ENCODE assay signal across 31 cellular contexts in the genomic region with DNA sequence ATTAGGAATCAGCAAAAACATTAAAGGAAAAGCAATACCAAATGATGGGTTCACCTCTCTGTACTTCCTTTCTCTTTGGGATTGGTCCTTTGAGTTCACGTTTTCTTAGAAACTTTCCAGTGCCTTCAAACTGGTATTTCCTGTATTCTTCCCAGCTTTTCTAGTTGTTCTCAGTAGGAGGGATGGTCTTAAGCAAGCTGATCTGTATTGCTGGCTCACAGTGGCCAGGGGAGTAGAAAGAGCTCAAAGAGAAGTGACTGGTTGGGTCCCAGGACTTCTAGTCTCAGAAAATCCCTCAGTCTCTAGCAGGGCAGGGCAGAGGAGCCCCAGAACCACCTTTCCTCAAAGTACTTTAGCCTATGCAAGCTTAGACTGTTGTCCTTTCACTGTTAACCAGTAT.
"Had no signal": no experiment of that assay in that cellular context is flagged by ENCODE, and none has a peak within 500 bp of the region (broad histone marks: within the 10 kb centered on the region; RNA-seq: fewer than 3 reads in every experiment).

No MANE protein-coding gene starts in this region.

- H3K27me3 ChIP-seq: esophagus muscularis mucosa, foreskin keratinocyte, heart left ventricle, left lung, ovary, right lobe of liver, uterus had no signal

- H3K9me3 ChIP-seq: ovary, right lobe of liver, thoracic aorta, uterus had no signal

- H3K36me3 Mint-ChIP-seq: activated naive CD4-positive, alpha-beta T cell treated with anti-CD3 and anti-CD28 coated beads, Interleukin-2, amount 50 U/mL, for 72 hours had no signal

- H3K4me1 ChIP-seq: foreskin keratinocyte, left lung, lower lobe of right lung, right lobe of liver, uterus had no signal

- H3K27ac ChIP-seq: esophagus muscularis mucosa, foreskin keratinocyte, heart left ventricle, left lung, lower lobe of right lung, ovary, right lobe of liver, thoracic aorta, uterus, VCaP had no signal

- H3K9me3 Mint-ChIP-seq: central memory CD8-positive, alpha-beta T cell; natural killer cell treated with Interleukin-12 subunit alpha and Interleukin-12 subunit beta and Interleukin-15 and Interleukin-18, amount 100 ng/mL, for 72 hours had no signal

- H3K36me3 ChIP-seq: esophagus muscularis mucosa, heart left ventricle, left lung, lower lobe of right lung, ovary, right lobe of liver, thoracic aorta, uterus had no signal

- ATAC-seq: activated CD4-positive, CD25-positive, alpha-beta regulatory T cell treated with anti-CD3 and anti-CD28 coated beads, Interleukin-2, amount 50 U/mL, for 24 hours; activated naive CD4-positive, alpha-beta T cell treated with anti-CD3 and anti-CD28 coated beads, Interleukin-2, amount 50 U/mL, for 72 hours; foreskin keratinocyte; heart left ventricle; left lung; lower lobe of right lung; natural killer cell treated with Interleukin-12 subunit alpha and Interleukin-12 subunit beta and Interleukin-15 and Interleukin-18, amount 100 ng/mL, for 72 hours; right lobe of liver had no signal

- FAIRE-seq: bronchial epithelial cell, islet of Langerhans, TTC549 had no signal

- H3K4me3 ChIP-seq: esophagus muscularis mucosa, heart left ventricle, left lung, lower lobe of right lung, ovary, right lobe of liver, thoracic aorta, uterus had no signal

- H3K4me1 Mint-ChIP-seq: activated CD4-positive, alpha-beta memory T cell treated with anti-CD3 and anti-CD28 coated beads, Interleukin-2, amount 10 ng/mL, durations not matched to agents 7 days and 5 days; activated CD4-positive, alpha-beta T cell treated with anti-CD3 and anti-CD28 coated beads, Interleukin-2, amount 10 ng/mL, durations not matched to agents 7 days and 5 days; central memory CD8-positive, alpha-beta T cell had no signal

- H3K27ac Mint-ChIP-seq: activated CD4-positive, alpha-beta memory T cell treated with anti-CD3 and anti-CD28 coated beads, Interleukin-2, amount 10 ng/mL, durations not matched to agents 7 days and 5 days; activated CD4-positive, alpha-beta T cell treated with anti-CD3 and anti-CD28 coated beads, Interleukin-2, amount 10 ng/mL, durations not matched to agents 7 days and 5 days; activated T-helper 2 cell treated with anti-CD3 and anti-CD28 coated beads, Interferon-gamma antibody, Interleukin-2, Interleukin-4, amounts not matched to agents 10 μg/mL and 5 μg/mL and 100 μg/mL, durations not matched to agents 14 hours and 24 hours and 36 hours; natural killer cell treated with Interleukin-12 subunit alpha and Interleukin-12 subunit beta and Interleukin-15 and Interleukin-18, amount 100 ng/mL, for 72 hours; progenitor cell of endocrine pancreas; stimulated activated naive CD8-positive, alpha-beta T cell treated with anti-CD3 and anti-CD28 coated beads, Interleukin-15, Interleukin-2, amounts not matched to agents 100 ng/mL and 50 ng/mL, for 24 hours had no signal

- DNase-seq: activated CD4-positive, alpha-beta memory T cell treated with anti-CD3 and anti-CD28 coated beads, Interleukin-2, amount 10 ng/mL, durations not matched to agents 7 days and 5 days; activated CD4-positive, alpha-beta T cell treated with anti-CD3 and anti-CD28 coated beads, Interleukin-2, amount 10 ng/mL, durations not matched to agents 7 days and 5 days; activated CD8-positive, alpha-beta memory T cell treated with anti-CD3 and anti-CD28 coated beads, Interleukin-2, amount 50 U/mL, for 48 hours; activated T-cell treated with anti-CD3 and anti-CD28 coated beads, Interleukin-2, amount 50 U/mL, for 48 hours; anterior cingulate cortex; dermis blood vessel endothelial cell; effector CD4-positive, alpha-beta T cell; foreskin keratinocyte; heart left ventricle; left lung; lower lobe of right lung; mesenchymal stem cell; ovary; right lobe of liver; stimulated activated CD4-positive, alpha-beta T cell treated with anti-CD3 and anti-CD28 coated beads, Interleukin-12 subunit alpha, Interleukin-12 subunit beta, amount 100 ng/mL, for 4 hours; stimulated activated CD4-positive, alpha-beta T cell treated with anti-CD3 and anti-CD28 coated beads, Interleukin-4, amount 100 ng/mL, for 1 hour; T-helper 1 cell; uterus had no signal

- H3K4me3 Mint-ChIP-seq: activated CD4-positive, alpha-beta memory T cell treated with anti-CD3 and anti-CD28 coated beads, Interleukin-2, amount 10 ng/mL, durations not matched to agents 7 days and 5 days; activated CD4-positive, alpha-beta T cell treated with anti-CD3 and anti-CD28 coated beads, Interleukin-2, amount 10 ng/mL, durations not matched to agents 7 days and 5 days; central memory CD8-positive, alpha-beta T cell; natural killer cell treated with Interleukin-12 subunit alpha and Interleukin-12 subunit beta and Interleukin-15 and Interleukin-18, amount 100 ng/mL, for 72 hours; stimulated activated naive CD8-positive, alpha-beta T cell treated with anti-CD3 and anti-CD28 coated beads, Interleukin-15, Interleukin-2, amounts not matched to agents 100 ng/mL and 50 ng/mL, for 24 hours had no signal

- H3K27me3 Mint-ChIP-seq: progenitor cell of endocrine pancreas; stimulated activated naive CD8-positive, alpha-beta T cell treated with anti-CD3 and anti-CD28 coated beads, Interleukin-15, Interleukin-2, amounts not matched to agents 100 ng/mL and 50 ng/mL, for 24 hours had no signal
